32 cellular contexts compared by ENCODE assay signal in the genomic region with DNA sequence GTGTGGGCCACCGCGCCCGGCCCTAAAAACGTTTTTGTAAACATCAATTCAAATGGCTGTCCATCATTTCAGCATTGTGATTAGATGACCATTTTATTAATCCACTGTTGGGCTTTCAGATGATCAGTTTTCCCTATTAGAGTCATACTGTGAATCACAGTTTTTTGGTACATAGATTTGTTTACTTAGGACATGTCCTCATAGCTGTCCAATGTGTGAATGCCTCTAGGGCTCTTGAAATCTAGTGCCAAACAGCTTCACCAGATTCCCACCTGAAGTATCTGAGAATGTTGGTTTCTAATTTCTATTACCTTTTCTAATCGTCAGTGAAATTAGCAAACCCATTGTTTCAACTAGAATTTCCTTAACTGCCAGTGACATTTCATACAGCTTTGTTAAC.
"Had no signal": no experiment of that assay in that cellular context is flagged by ENCODE, and none has a peak within 500 bp of the region (broad histone marks: within the 10 kb centered on the region; RNA-seq: fewer than 3 reads in every experiment).

No MANE protein-coding gene starts in this region.

- DNase-seq: activated CD4-positive, alpha-beta T cell treated with anti-CD3 and anti-CD28 coated beads for 1 hour; activated CD4-positive, alpha-beta T cell treated with anti-CD3 and anti-CD28 coated beads for 48 hours; activated CD4-positive, alpha-beta T cell treated with anti-CD3 and anti-CD28 coated beads, Interleukin-2, amount 50 U/mL, for 4 hours; activated CD4-positive, CD25-positive, alpha-beta regulatory T cell; activated CD8-positive, alpha-beta T cell treated with anti-CD3 and anti-CD28 coated beads for 36 hours; activated effector memory CD4-positive, alpha-beta T cell treated with anti-CD3 and anti-CD28 coated beads, Interleukin-2, amount 50 U/mL, for 16 hours; activated naive CD4-positive, alpha-beta T cell; activated naive CD8-positive, alpha-beta T cell treated with anti-CD3 and anti-CD28 coated beads, Interleukin-2, amount 10 ng/mL, durations not matched to agents 7 days and 5 days; activated T-cell treated with anti-CD3 and anti-CD28 coated beads, Interleukin-2, amount 50 U/mL, for 1 hour; activated T-cell treated with anti-CD3 and anti-CD28 coated beads, Interleukin-2, amount 50 U/mL, for 72 hours; amygdala; caudate nucleus; cerebellar nuclear complex; NCI-H1092 treated with DMSO at 0.1 percent for 48 hours; NCI-H1417; NCI-H146; NCI-H187; NCI-H2081; NCI-H226; NCI-H446 treated with DMSO at 0.1 percent for 48 hours; NCI-H524 treated with DMSO at 0.1 percent for 48 hours; NK-92 treated with Interleukin-12 subunit alpha and Interleukin-12 subunit beta, amount 100 ng/mL, for 24 hours; SIG-M5; T-cell; T1000; WERI-Rb-1 had no signal

- ATAC-seq: activated CD8-positive, alpha-beta T cell treated with anti-CD3 and anti-CD28 coated beads for 36 hours; activated T-cell treated with anti-CD3 and anti-CD28 coated beads, Interleukin-2, amount 50 U/mL, for 72 hours; activated T-helper 17 cell treated with anti-CD3 and anti-CD28 coated beads, Interleukin-2, amount 50 U/mL, for 72 hours; Panc1; Right ventricle myocardium inferior; SK-N-SH treated with all-trans-retinoic acid at 6 μM for 48 hours; T-cell had no signal

- H3K27me3 ChIP-seq: ascending aorta had no signal

- H3K36me3 ChIP-seq: WERI-Rb-1 had no signal

- H3K27ac ChIP-seq: ascending aorta, KMS-11, WERI-Rb-1 had no signal

- H3K4me3 ChIP-seq: ascending aorta had no signal

- H3K9me3 ChIP-seq: ascending aorta had no signal

- H3K4me1 ChIP-seq: ascending aorta had no signal

- H3K9ac ChIP-seq: KMS-11 had no signal

- H3K4me2 ChIP-seq: KMS-11 had no signal
